In the genomic region with DNA sequence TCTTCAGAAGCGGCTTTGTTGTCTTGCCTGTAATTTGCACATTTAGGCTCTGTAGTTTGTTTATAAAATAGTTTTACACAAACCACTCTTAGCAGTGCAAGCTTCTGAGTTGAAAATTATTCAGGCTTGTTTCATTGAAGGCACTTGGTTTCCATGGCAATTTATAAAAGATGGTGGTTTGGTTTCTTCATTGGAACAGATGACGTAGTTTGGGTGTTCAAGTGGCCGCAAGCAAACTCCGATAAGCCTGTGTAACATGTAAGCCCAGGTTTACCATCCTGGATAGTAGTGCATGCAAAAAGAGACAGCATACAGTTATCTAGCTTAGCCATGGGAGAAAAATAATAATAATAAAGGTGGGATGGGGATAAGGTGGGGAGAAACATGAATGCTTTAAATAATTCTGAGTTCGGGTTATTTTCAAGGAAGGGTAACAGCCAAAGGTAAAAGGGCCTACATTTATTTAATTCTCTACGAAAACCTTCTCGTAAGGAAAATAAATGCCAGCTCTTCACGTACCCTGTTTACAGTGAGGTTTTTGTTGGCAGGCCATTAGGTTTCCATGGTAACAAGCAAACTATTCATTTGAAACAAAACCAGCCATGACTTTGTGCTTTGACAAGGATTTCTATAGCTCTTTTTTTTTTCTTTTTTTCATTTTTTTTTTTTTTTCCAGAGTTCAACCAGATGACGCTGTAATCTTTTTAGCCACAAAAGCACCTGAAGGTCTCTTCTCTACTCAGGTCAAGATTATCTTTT, we compare ENCODE assay signal across 22 cellular contexts.
DNase-seq lines count a peak whose midpoint lies in the region; ATAC-seq and TF ChIP-seq lines count a peak whose summit lies in the region.
"Had no signal": no experiment of that assay in that cellular context is flagged by ENCODE, and none has a peak within 500 bp of the region (broad histone marks: within the 10 kb centered on the region; RNA-seq: fewer than 3 reads in every experiment).

No MANE protein-coding gene starts in this region.

- peaks cover 4 to 13% of the 10 kb centered on the region in 2 donors for H3K9me3 Mint-ChIP-seq in natural killer cell
- H3K9me3 Mint-ChIP-seq: activated CD4-positive, alpha-beta T cell treated with anti-CD3 and anti-CD28 coated beads, Interleukin-2, amount 10 ng/mL, durations not matched to agents 7 days and 5 days had no signal

- ATAC-seq in natural killer cell, result no peak
- ATAC-seq: gastrocnemius medialis, pancreas, Right ventricle myocardium inferior had no signal

- H4K91ac ChIP-seq in neuronal stem cell (ENCODE audit: low read depth, low read length, poor library complexity), result no peak overlapping the region

- H3K27ac Mint-ChIP-seq in natural killer cell, result no peak overlapping the region
- H3K27ac Mint-ChIP-seq: activated CD4-positive, alpha-beta T cell treated with anti-CD3 and anti-CD28 coated beads, Interleukin-2, amount 10 ng/mL, durations not matched to agents 7 days and 5 days; activated T-helper 2 cell treated with anti-CD3 and anti-CD28 coated beads, Interferon-gamma antibody, Interleukin-2, Interleukin-4, amounts not matched to agents 10 μg/mL and 5 μg/mL and 100 μg/mL, durations not matched to agents 14 hours and 24 hours and 36 hours; CD8-positive, alpha-beta memory T cell had no signal

- no peak overlapping the region for H3K4ac ChIP-seq in neuronal stem cell (ENCODE audit: low read length)

- H3K4me1 ChIP-seq in NT2/D1 (ENCODE audit: insufficient read depth, insufficient read length), result no peaks in the 10 kb centered on the region
- peaks cover 4 to 7% of the 10 kb centered on the region in 2 donors for H3K4me1 ChIP-seq in neuronal stem cell (ENCODE audit: control insufficient read depth in 2 of 2, insufficient read depth in 1 of 2, low read depth in 1 of 2, low read length in 2 of 2)
- H3K4me1 ChIP-seq in esophagus muscularis mucosa, result no peaks in the 10 kb centered on the region
- H3K4me1 ChIP-seq: gastrocnemius medialis, left ventricle myocardium inferior, pancreas had no signal

- H3K4me3 Mint-ChIP-seq in natural killer cell, result no peak overlapping the region
- H3K4me3 Mint-ChIP-seq: activated CD4-positive, alpha-beta T cell treated with anti-CD3 and anti-CD28 coated beads, Interleukin-2, amount 10 ng/mL, durations not matched to agents 7 days and 5 days; CD8-positive, alpha-beta memory T cell had no signal

- no peaks in the 10 kb centered on the region for H3K4me1 Mint-ChIP-seq in natural killer cell
- H3K4me1 Mint-ChIP-seq: activated CD4-positive, alpha-beta T cell treated with anti-CD3 and anti-CD28 coated beads, Interleukin-2, amount 10 ng/mL, durations not matched to agents 7 days and 5 days; CD8-positive, alpha-beta memory T cell had no signal

- no peak overlapping the region for H3K27ac ChIP-seq in neuronal stem cell (replicated peaks; ENCODE audit: low read length)
- H3K27ac ChIP-seq in esophagus muscularis mucosa (replicated peaks in 1 of 4), result no peak overlapping the region
- H3K27ac ChIP-seq: cardiac muscle cell, gastrocnemius medialis, left ventricle myocardium inferior, pancreas had no signal

- H3K18ac ChIP-seq in neuronal stem cell (ENCODE audit: low read length), result no peak overlapping the region

- H4K8ac ChIP-seq in neuronal stem cell (ENCODE audit: low read depth, low read length), result no peak overlapping the region

- DNase-seq in H4 (ENCODE audit: low spot score), result peak; percentile 81
- DNase-seq in NT2/D1 (ENCODE audit: low read depth, low spot score), result peak; percentile 1
- DNase-seq in globus pallidus (ENCODE audit: low spot score), result peak; percentile 57
- no peak for DNase-seq in neuronal stem cell (ENCODE audit: low spot score)
- no peak for DNase-seq in esophagus muscularis mucosa (ENCODE audit: extremely low spot score)
- no peak for DNase-seq in natural killer cell
- no peak for DNase-seq in SHP77 treated with DMSO at 0.1 percent for 48 hours (lab: John Stamatoyannopoulos, UW)
- DNase-seq in EL, result no peak
- DNase-seq: activated CD4-positive, alpha-beta T cell treated with anti-CD3 and anti-CD28 coated beads, Interleukin-2, amount 10 ng/mL, durations not matched to agents 7 days and 5 days; CD8-positive, alpha-beta memory T cell; erythroblast; gastrocnemius medialis; left ventricle myocardium inferior; NCI-H1417 treated with DMSO at 0.1 percent for 48 hours; NCI-H2171 treated with DMSO at 0.1 percent for 48 hours; pancreas; stimulated activated CD4-positive, alpha-beta T cell treated with anti-CD3 and anti-CD28 coated beads, Interleukin-1b, Interleukin-23, amount 100 ng/mL, for 48 hours; stimulated activated naive CD4-positive, alpha-beta T cell treated with Interleukin-2 at 50 U/mL for 16 hours; trophoblast cell had no signal

- no peak for TF ChIP-seq EP300 in esophagus muscularis mucosa (IDR thresholded peaks at IDR 0.05)

- H3K4me2 ChIP-seq in neuronal stem cell (ENCODE audit: insufficient read depth, low read length, poor library complexity, severe bottlenecking), result no peak overlapping the region

- H2BK15ac ChIP-seq in neuronal stem cell (ENCODE audit: low read length), result no peak overlapping the region

- H3K27me3 ChIP-seq in NT2/D1 (ENCODE audit: insufficient read depth, insufficient read length) (no peaks in the 10 kb centered on the region), neuronal stem cell (ENCODE audit: control insufficient read depth in 3 of 3, insufficient read depth in 3 of 3, low read depth in 1 of 3, low read length in 3 of 3) (no peaks in the 10 kb centered on the region), esophagus muscularis mucosa (no peaks in the 10 kb centered on the region)
- H3K27me3 ChIP-seq: cardiac muscle cell, gastrocnemius medialis, pancreas had no signal

- no peak overlapping the region for H3K14ac ChIP-seq in neuronal stem cell (ENCODE audit: low read length)

- no peak for TF ChIP-seq CTCF in esophagus muscularis mucosa (IDR thresholded peaks at IDR 0.05)
- TF ChIP-seq CTCF in natural killer cell (IDR thresholded peaks at IDR 0.05), result no peak

- H3K9ac ChIP-seq in NT2/D1 (ENCODE audit: insufficient read length, low read depth) (no peak overlapping the region), neuronal stem cell (ENCODE audit: low read depth, low read length, poor library complexity) (no peak overlapping the region)

- intact Hi-C loops in esophagus muscularis mucosa (cut with DNase I), result no loop called here
- intact Hi-C loops in natural killer cell (cut with micrococcal nuclease), result no loop called here

- peak overlapping the region; percentile 33 for H2AFZ ChIP-seq in neuronal stem cell (ENCODE audit: low read length)

- TF ChIP-seq POLR2A in esophagus muscularis mucosa (IDR thresholded peaks at IDR 0.05; ENCODE audit: low read depth), result no peak

- no peaks in the 10 kb centered on the region for H3K27me3 Mint-ChIP-seq in natural killer cell (ENCODE audit: low read depth in 2 of 2)
- H3K27me3 Mint-ChIP-seq: activated CD4-positive, alpha-beta T cell treated with anti-CD3 and anti-CD28 coated beads, Interleukin-2, amount 10 ng/mL, durations not matched to agents 7 days and 5 days; CD8-positive, alpha-beta memory T cell had no signal

- no peak overlapping the region for H2BK120ac ChIP-seq in neuronal stem cell (ENCODE audit: low read depth, low read length)

- H3K23ac ChIP-seq in neuronal stem cell (ENCODE audit: low read depth, low read length, poor library complexity), result no peak overlapping the region

- no peaks in the 10 kb centered on the region for H3K79me1 ChIP-seq in neuronal stem cell (ENCODE audit: low read depth, low read length)

- WGBS in neuronal stem cell (ENCODE audit: extremely low coverage in 2 of 2, insufficient read length in 2 of 2, insufficient replicate concordance in 1 of 2), 2 donors, result 100% methylated on average over 1 of the region's 9 CpGs; no CpG with 5 or more reads in 1 of the 2 donors
- WGBS in esophagus muscularis mucosa, result 79% methylated on average over 9 of the region's 9 CpGs

- H3K36me3 ChIP-seq in NT2/D1 (ENCODE audit: insufficient read depth, insufficient read length, low read length) (no peaks in the 10 kb centered on the region), neuronal stem cell (replicated peaks in 1 of 2; ENCODE audit: control insufficient read depth in 2 of 2, insufficient read depth in 2 of 2, low read length in 2 of 2) (no peaks in the 10 kb centered on the region), esophagus muscularis mucosa (no peaks in the 10 kb centered on the region)
- H3K36me3 ChIP-seq: cardiac muscle cell, gastrocnemius medialis, left ventricle myocardium inferior, pancreas had no signal

- H2AK5ac ChIP-seq in neuronal stem cell (ENCODE audit: low read depth, low read length), result no peak overlapping the region

- H3K9me3 ChIP-seq in NT2/D1 (ENCODE audit: insufficient read depth, low read length) (no peaks in the 10 kb centered on the region), neuronal stem cell (replicated peaks in 1 of 2; ENCODE audit: control insufficient read depth in 2 of 2, insufficient read depth in 1 of 2, low read depth in 1 of 2, low read length in 2 of 2) (no peaks in the 10 kb centered on the region), esophagus muscularis mucosa (no peaks in the 10 kb centered on the region)
- H3K9me3 ChIP-seq: left ventricle myocardium inferior, pancreas had no signal

- H2BK12ac ChIP-seq in neuronal stem cell (ENCODE audit: low read length), result no peak overlapping the region

- no peak overlapping the region for H2BK5ac ChIP-seq in neuronal stem cell (ENCODE audit: low read length)

- H3K36me3 Mint-ChIP-seq in natural killer cell, result no peaks in the 10 kb centered on the region
- H3K36me3 Mint-ChIP-seq: CD8-positive, alpha-beta memory T cell had no signal

- H3K4me3 ChIP-seq in NT2/D1 (ENCODE audit: insufficient read length, low read depth) (no peak overlapping the region), neuronal stem cell (ENCODE audit: low read length in 2 of 2) (no peak overlapping the region), esophagus muscularis mucosa (no peak overlapping the region)
- H3K4me3 ChIP-seq: cardiac muscle cell, gastrocnemius medialis, left ventricle myocardium inferior, pancreas had no signal

Comparison
In these comparisons a context has a peak if more than half of its experiments do, and no peak if none do; other contexts are left out.
1. DNase-seq: peak in H4 (single experiment), NT2/D1 (single experiment) and globus pallidus (single experiment); none in neuronal stem cell (single experiment), esophagus muscularis mucosa (single experiment), natural killer cell (single experiment), SHP77 treated with DMSO at 0.1 percent for 48 hours (single experiment) and EL (single experiment).